2 cellular contexts compared by ENCODE assay signal in genomic region chr1:168470821-168471473, GRCh38.
TF ChIP-seq lines count a peak whose summit lies in the region.

No MANE protein-coding gene starts in this region.

TF ChIP-seq in HCT116, 20 proteins besides CTCF, POLR2A, EP300 and RAD21 (continued from another document):
- TF ChIP-seq ZBTB33 (IDR thresholded peaks at IDR 0.05; ENCODE audit: extremely low read depth, insufficient replicate concordance, low read length), result no peak
- no peak for TF ChIP-seq REST (IDR thresholded peaks at IDR 0.05; ENCODE audit: low read depth)
- no peak for TF ChIP-seq ATF3 (IDR thresholded peaks at IDR 0.05)
- TF ChIP-seq SP1 (IDR thresholded peaks at IDR 0.05; ENCODE audit: low read depth), result peak; percentile 36
- TF ChIP-seq TCF7L2 (IDR thresholded peaks at IDR 0.05; ENCODE audit: borderline replicate concordance, extremely low read depth, insufficient read depth, insufficient read length), result no peak
- TF ChIP-seq FOSL1 (IDR thresholded peaks at IDR 0.05; ENCODE audit: low read depth), result peak; percentile 66

TF ChIP-seq in WTC11, 78 proteins besides CTCF, POLR2A, EP300 and RAD21 (continued from another document):
- no peak for TF ChIP-seq E2F4 (CRISPR knock-in tag; IDR thresholded peaks at IDR 0.05; ENCODE audit: borderline replicate concordance, low read depth)
